11 cellular contexts compared by ENCODE assay signal in genomic region chr1:175319912-175320230, GRCh38.
DNase-seq lines count a peak whose midpoint lies in the region; ATAC-seq, FAIRE-seq and TF ChIP-seq lines count a peak whose summit lies in the region.
"Had no signal": no experiment of that assay in that cellular context is flagged by ENCODE, and none has a peak within 500 bp of the region (broad histone marks: within the 10 kb centered on the region; RNA-seq: fewer than 3 reads in every experiment).

No MANE protein-coding gene starts in this region.

- H3K4me3 ChIP-seq in DND-41 (ENCODE audit: low read depth in 1 of 2, low read length in 2 of 2) (no peak overlapping the region), mesendoderm (ENCODE audit: low read length) (no peak overlapping the region), ovary (no peak overlapping the region)
- H3K4me3 ChIP-seq: cardiac muscle cell had no signal

- DNase-seq in DND-41 (no peak), glutamatergic neuron (no peak), mesendoderm (no peak), ovary (no peak), GM12891 (ENCODE audit: insufficient read length, low spot score) (no peak), NCI-H146 (lab: John Stamatoyannopoulos, UW) (no peak)

- no peak for FAIRE-seq in GM12891 (lab: Jason Lieb, UNC)

- no peaks in the 10 kb centered on the region for H3K4me1 Mint-ChIP-seq in glutamatergic neuron (ENCODE audit: low read depth, unreplicated experiment)

- no peak overlapping the region for H3K27ac ChIP-seq in DND-41 (ENCODE audit: low read length)
- H3K27ac ChIP-seq in mesendoderm (ENCODE audit: low read depth, low read length) = no peak overlapping the region
- no peak overlapping the region for H3K27ac ChIP-seq in ovary
- H3K27ac ChIP-seq: cardiac muscle cell, parathyroid adenoma had no signal

- no CpG with 5 or more reads among the region's 1 CpG for WGBS in mesendoderm (ENCODE audit: extremely low coverage, insufficient coverage, low lambda C conversion rate)
- 16 to 21% (median 18%) methylated on average over 1 of the region's 1 CpG for WGBS in ovary, 3 donors

- H3K4me2 ChIP-seq in DND-41 (ENCODE audit: insufficient read depth, low read length) = no peak overlapping the region
- no peak overlapping the region for H3K4me2 ChIP-seq in mesendoderm (ENCODE audit: low read length)

- no peak overlapping the region for H4K8ac ChIP-seq in mesendoderm (ENCODE audit: low read depth, low read length)

- H3K27me3 ChIP-seq in DND-41 (ENCODE audit: insufficient read depth, low read length, poor library complexity) = peaks cover 14% of the 10 kb centered on the region
- no peaks in the 10 kb centered on the region for H3K27me3 ChIP-seq in mesendoderm (ENCODE audit: insufficient read depth, low read length, poor library complexity)
- no peaks in the 10 kb centered on the region for H3K27me3 ChIP-seq in ovary
- H3K27me3 ChIP-seq: cardiac muscle cell had no signal

- H3K23ac ChIP-seq in mesendoderm (ENCODE audit: low read length) = no peak overlapping the region

- TF ChIP-seq POLR2A in ovary (IDR thresholded peaks at IDR 0.05) (no peak), GM12891 (IDR thresholded peaks at IDR 0.05; ENCODE audit: low read depth, low read length) (no peak)

- H4K5ac ChIP-seq in mesendoderm (ENCODE audit: low read length) = no peak overlapping the region

- H3K56ac ChIP-seq in mesendoderm (ENCODE audit: low read length) = no peak overlapping the region

- no peaks in the 10 kb centered on the region for H3K79me1 ChIP-seq in mesendoderm (ENCODE audit: low read length)

- no peaks in the 10 kb centered on the region for H3K36me3 ChIP-seq in DND-41 (ENCODE audit: insufficient read depth, low read length)
- H3K36me3 ChIP-seq in mesendoderm (ENCODE audit: control insufficient read depth, insufficient read depth, low read length) = no peaks in the 10 kb centered on the region
- no peaks in the 10 kb centered on the region for H3K36me3 ChIP-seq in ovary
- H3K36me3 ChIP-seq: cardiac muscle cell had no signal

- no peak overlapping the region for H3K4ac ChIP-seq in mesendoderm (ENCODE audit: low read depth, low read length)

- no peak for TF ChIP-seq EP300 in ovary (IDR thresholded peaks at IDR 0.05)

- no peaks in the 10 kb centered on the region for H3K9me3 Mint-ChIP-seq in glutamatergic neuron (ENCODE audit: unreplicated experiment)
- H3K9me3 Mint-ChIP-seq: CD8-positive, alpha-beta memory T cell had no signal

- no peak overlapping the region for H2AK5ac ChIP-seq in mesendoderm (ENCODE audit: low read length)

- intact Hi-C loops in ovary (cut with DNase I) = loop anchor here (2.0 to 5.0 kb wide), 3 partner anchors 163 to 168 kb away; no protein-coding TSS in a partner anchor

- ATAC-seq in DND-41 (ENCODE audit: insufficient read depth, low read depth) (peak; percentile 34; the same call in 1 of the 3 replicates), GM21528 (IDR thresholded peaks at IDR 0.05; ENCODE audit: low FRiP score, unreplicated experiment) (peak; percentile 33), HG03354 (IDR thresholded peaks at IDR 0.05; ENCODE audit: poor library complexity, severe bottlenecking, unreplicated experiment) (peak; percentile 22)

- no peak overlapping the region for H2BK15ac ChIP-seq in mesendoderm (replicated peaks; ENCODE audit: low read depth)

- TF ChIP-seq CTCF in DND-41 (IDR thresholded peaks at IDR 0.05; ENCODE audit: borderline replicate concordance, extremely low read depth, low read length, poor library complexity, severe bottlenecking) = no peak
- peak; percentile 29 for TF ChIP-seq CTCF in glutamatergic neuron (IDR thresholded peaks at IDR 0.05; ENCODE audit: partially characterized antibody, unreplicated experiment)
- peak in 1 of 3 donors; percentile 7 for TF ChIP-seq CTCF in ovary (IDR thresholded peaks at IDR 0.05)

- H2BK5ac ChIP-seq in mesendoderm (ENCODE audit: low read length) = no peak overlapping the region

- H3K27ac Mint-ChIP-seq in glutamatergic neuron (ENCODE audit: unreplicated experiment) = no peak overlapping the region

- H3K4me1 ChIP-seq in DND-41 (ENCODE audit: insufficient read depth, low read length) = no peaks in the 10 kb centered on the region
- no peaks in the 10 kb centered on the region for H3K4me1 ChIP-seq in mesendoderm (ENCODE audit: control insufficient read depth, low read depth, low read length)
- no peaks in the 10 kb centered on the region for H3K4me1 ChIP-seq in ovary (ENCODE audit: insufficient read depth)
- H3K4me1 ChIP-seq: parathyroid adenoma had no signal

- no peak overlapping the region for H2BK120ac ChIP-seq in mesendoderm (ENCODE audit: low read depth, low read length)

- H3K79me2 ChIP-seq in DND-41 (ENCODE audit: insufficient read depth, low read length) = no peaks in the 10 kb centered on the region
- H3K79me2 ChIP-seq in mesendoderm (ENCODE audit: control insufficient read depth, insufficient read depth, low read length) = no peaks in the 10 kb centered on the region
- H3K79me2 ChIP-seq: parathyroid adenoma had no signal

- H3K9ac ChIP-seq in DND-41 (ENCODE audit: low read depth, low read length) (no peak overlapping the region), mesendoderm (ENCODE audit: low read length) (no peak overlapping the region)
- H3K9ac ChIP-seq: parathyroid adenoma had no signal

- no peak overlapping the region for H3K4me3 Mint-ChIP-seq in glutamatergic neuron (ENCODE audit: unreplicated experiment)

- no peaks in the 10 kb centered on the region for H4K20me1 ChIP-seq in DND-41 (ENCODE audit: insufficient read depth, low read length)

- H3K9me3 ChIP-seq in DND-41 (ENCODE audit: insufficient read depth, low read length, severe bottlenecking) (no peaks in the 10 kb centered on the region), ovary (no peaks in the 10 kb centered on the region)

- H3K36me3 Mint-ChIP-seq in glutamatergic neuron (ENCODE audit: unreplicated experiment) = no peaks in the 10 kb centered on the region

- H3K18ac ChIP-seq in mesendoderm (ENCODE audit: low read length) = no peak overlapping the region

- H2AFZ ChIP-seq in DND-41 (ENCODE audit: low read depth, low read length) = no peak overlapping the region
- H2AFZ ChIP-seq: parathyroid adenoma had no signal

- H3K27me3 Mint-ChIP-seq in glutamatergic neuron (ENCODE audit: unreplicated experiment) = no peaks in the 10 kb centered on the region

TF ChIP-seq in GM12891, 5 proteins besides CTCF, POLR2A, EP300 and RAD21:
- no peak for TF ChIP-seq TAF1 (IDR thresholded peaks at IDR 0.05; ENCODE audit: low read depth, low read length)
- no peak for TF ChIP-seq POU2F2 (IDR thresholded peaks at IDR 0.05; ENCODE audit: low read depth, low read length)
- TF ChIP-seq SPI1 (IDR thresholded peaks at IDR 0.05; ENCODE audit: low read depth, low read length) = no peak
- TF ChIP-seq PAX5 (IDR thresholded peaks at IDR 0.05; ENCODE audit: insufficient read depth, low read length, severe bottlenecking) = no peak
- no peak for TF ChIP-seq POLR2AphosphoS5 (IDR thresholded peaks at IDR 0.05; ENCODE audit: low read depth, low read length)
